ENCODE assay signal across 1 cellular context in genomic region chr1:230878584-230878975, GRCh38.
TF ChIP-seq lines count a peak whose summit lies in the region.

No MANE protein-coding gene starts in this region.

TF ChIP-seq in HepG2, 621 proteins besides CTCF, POLR2A, EP300 and RAD21 (continued from another document):
- TF ChIP-seq MXD3 (CRISPR knock-in tag; IDR thresholded peaks at IDR 0.05) (no peak), ZNF263 (CRISPR knock-in tag; IDR thresholded peaks at IDR 0.05) (no peak), ZNF781 (CRISPR knock-in tag; IDR thresholded peaks at IDR 0.05; ENCODE audit: borderline replicate concordance, not compliant biosample characterization) (no peak), ZNF432 (CRISPR knock-in tag; IDR thresholded peaks at IDR 0.05; ENCODE audit: borderline replicate concordance) (no peak), NAIF1 (CRISPR knock-in tag; IDR thresholded peaks at IDR 0.05; ENCODE audit: borderline replicate concordance) (no peak), HNF4G (IDR thresholded peaks at IDR 0.05; ENCODE audit: borderline replicate concordance, low read depth, low read length) (no peak), HNF4G (CRISPR knock-in tag; IDR thresholded peaks at IDR 0.05; ENCODE audit: borderline replicate concordance, low read depth) (no peak), MLX (CRISPR knock-in tag; IDR thresholded peaks at IDR 0.05) (no peak), HBP1 (CRISPR knock-in tag; IDR thresholded peaks at IDR 0.05; ENCODE audit: low read depth) (no peak), MTA1 (CRISPR knock-in tag; IDR thresholded peaks at IDR 0.05; ENCODE audit: borderline replicate concordance) (no peak), ZEB1 (IDR thresholded peaks at IDR 0.05; ENCODE audit: insufficient replicate concordance, low read depth) (no peak), ZHX2 (IDR thresholded peaks at IDR 0.05; ENCODE audit: low read depth) (no peak), ZHX2 (CRISPR knock-in tag; IDR thresholded peaks at IDR 0.05; ENCODE audit: borderline replicate concordance) (no peak), HHEX (CRISPR knock-in tag; IDR thresholded peaks at IDR 0.05) (no peak), PLSCR1 (CRISPR knock-in tag; IDR thresholded peaks at IDR 0.05; ENCODE audit: borderline replicate concordance) (no peak)
